12 cellular contexts compared by ENCODE assay signal in genomic region chr16:19757762-19758595, GRCh38. TPM values are rescaled to one million over a fixed set of nuclear protein-coding genes. Genes with fewer than 3 reads are reported as not detected.
DNase-seq lines count a peak whose midpoint lies in the region; ATAC-seq and TF ChIP-seq lines count a peak whose summit lies in the region.
"Had no signal": no experiment of that assay in that cellular context is flagged by ENCODE, and none has a peak within 500 bp of the region (broad histone marks: within the 10 kb centered on the region; RNA-seq: fewer than 3 reads in every experiment).

No MANE protein-coding gene starts in this region.

- H3K27me3 Mint-ChIP-seq in T-helper 17 cell (peaks cover 6% of the 10 kb centered on the region), progenitor cell of endocrine pancreas (no peaks in the 10 kb centered on the region)
- H3K27me3 Mint-ChIP-seq in activated T-helper 2 cell treated with anti-CD3 and anti-CD28 coated beads, Interferon-gamma antibody, Interleukin-2, Interleukin-4, amounts not matched to agents 10 μg/mL and 5 μg/mL and 100 μg/mL, durations not matched to agents 14 hours and 24 hours and 36 hours (ENCODE audit: low read depth): no peaks in the 10 kb centered on the region

- peaks cover 2% of the 10 kb centered on the region for H3K36me3 Mint-ChIP-seq in T-helper 17 cell (ENCODE audit: low read depth)
- H3K36me3 Mint-ChIP-seq in progenitor cell of endocrine pancreas (ENCODE audit: insufficient read depth): no peaks in the 10 kb centered on the region
- no peaks in the 10 kb centered on the region for H3K36me3 Mint-ChIP-seq in activated T-helper 2 cell treated with anti-CD3 and anti-CD28 coated beads, Interferon-gamma antibody, Interleukin-2, Interleukin-4, amounts not matched to agents 10 μg/mL and 5 μg/mL and 100 μg/mL, durations not matched to agents 14 hours and 24 hours and 36 hours (ENCODE audit: low read depth)

- peak overlapping the region; percentile 59 for H3K27ac Mint-ChIP-seq in T-helper 17 cell
- peak overlapping the region; percentile 24 for H3K27ac Mint-ChIP-seq in progenitor cell of endocrine pancreas
- H3K27ac Mint-ChIP-seq in activated T-helper 2 cell treated with anti-CD3 and anti-CD28 coated beads, Interferon-gamma antibody, Interleukin-2, Interleukin-4, amounts not matched to agents 10 μg/mL and 5 μg/mL and 100 μg/mL, durations not matched to agents 14 hours and 24 hours and 36 hours: no peak overlapping the region
- H3K27ac Mint-ChIP-seq: activated B cell treated with CpG ODN at 0.5 μM for 24 hours had no signal

- no peaks in the 10 kb centered on the region for H3K9me3 Mint-ChIP-seq in progenitor cell of endocrine pancreas (ENCODE audit: low read depth)
- no peaks in the 10 kb centered on the region for H3K9me3 Mint-ChIP-seq in activated T-helper 2 cell treated with anti-CD3 and anti-CD28 coated beads, Interferon-gamma antibody, Interleukin-2, Interleukin-4, amounts not matched to agents 10 μg/mL and 5 μg/mL and 100 μg/mL, durations not matched to agents 14 hours and 24 hours and 36 hours
- H3K9me3 Mint-ChIP-seq: activated B cell treated with CpG ODN at 0.5 μM for 24 hours had no signal

- H3K4me1 Mint-ChIP-seq in T-helper 17 cell (peaks cover 2% of the 10 kb centered on the region), progenitor cell of endocrine pancreas (ENCODE audit: low read depth) (peaks cover 25% of the 10 kb centered on the region)
- no peaks in the 10 kb centered on the region for H3K4me1 Mint-ChIP-seq in activated T-helper 2 cell treated with anti-CD3 and anti-CD28 coated beads, Interferon-gamma antibody, Interleukin-2, Interleukin-4, amounts not matched to agents 10 μg/mL and 5 μg/mL and 100 μg/mL, durations not matched to agents 14 hours and 24 hours and 36 hours (ENCODE audit: low read depth)
- H3K4me1 Mint-ChIP-seq: activated B cell treated with CpG ODN at 0.5 μM for 24 hours had no signal

- H3K4me3 Mint-ChIP-seq in T-helper 17 cell: no peak overlapping the region
- peak overlapping the region; percentile 1 for H3K4me3 Mint-ChIP-seq in progenitor cell of endocrine pancreas (ENCODE audit: low read depth)
- H3K4me3 Mint-ChIP-seq in activated T-helper 2 cell treated with anti-CD3 and anti-CD28 coated beads, Interferon-gamma antibody, Interleukin-2, Interleukin-4, amounts not matched to agents 10 μg/mL and 5 μg/mL and 100 μg/mL, durations not matched to agents 14 hours and 24 hours and 36 hours (ENCODE audit: low read depth): no peak overlapping the region
- H3K4me3 Mint-ChIP-seq: activated B cell treated with CpG ODN at 0.5 μM for 24 hours had no signal

- ATAC-seq in T-helper 17 cell: no peak
- ATAC-seq: left cardiac atrium; stimulated activated naive CD8-positive, alpha-beta T cell treated with anti-CD3 and anti-CD28 coated beads, Interleukin-15, Interleukin-2, amounts not matched to agents 100 U/mL and 50 U/mL, for 24 hours had no signal

- DNase-seq in NCI-H2081 (lab: John Stamatoyannopoulos, UW): peak; percentile 4 to 30
- DNase-seq in T-helper 17 cell: no peak
- peak; percentile 57 for DNase-seq in fibroblast of peridontal ligament (ENCODE audit: extremely low read depth)
- no peak for DNase-seq in progenitor cell of endocrine pancreas (ENCODE audit: low spot score, unreplicated experiment)
- no peak for DNase-seq in activated T-helper 2 cell treated with anti-CD3 and anti-CD28 coated beads, Interferon-gamma antibody, Interleukin-2, Interleukin-4, amounts not matched to agents 10 μg/mL and 5 μg/mL and 100 μg/mL, durations not matched to agents 14 hours and 24 hours and 36 hours (ENCODE audit: low spot score)
- DNase-seq in DMS153 (lab: John Stamatoyannopoulos, UW): no peak
- DNase-seq in stimulated activated CD4-positive, alpha-beta T cell treated with anti-CD3 and anti-CD28 coated beads, Interleukin-1b, Interleukin-23, amount 100 ng/mL, for 48 hours: no peak
- DNase-seq: activated B cell treated with CpG ODN at 0.5 μM for 24 hours; left cardiac atrium; NCI-H2029; stimulated activated CD4-positive, alpha-beta T cell treated with anti-CD3 and anti-CD28 coated beads, Interleukin-4, amount 100 ng/mL, for 24 hours; stimulated activated naive CD8-positive, alpha-beta T cell treated with anti-CD3 and anti-CD28 coated beads, Interleukin-15, Interleukin-2, amounts not matched to agents 100 U/mL and 50 U/mL, for 24 hours had no signal

- no peak for TF ChIP-seq CTCF in progenitor cell of endocrine pancreas (IDR thresholded peaks at IDR 0.05; ENCODE audit: unreplicated experiment)

- intact Hi-C loops in activated T-helper 2 cell treated with anti-CD3 and anti-CD28 coated beads, Interferon-gamma antibody, Interleukin-2, Interleukin-4, amounts not matched to agents 10 μg/mL and 5 μg/mL and 100 μg/mL, durations not matched to agents 14 hours and 24 hours and 36 hours (cut with micrococcal nuclease): no loop called here

- H3K9me3 ChIP-seq in T-helper 17 cell (ENCODE audit: control insufficient read depth, low read length, poor library complexity, severe bottlenecking): no peaks in the 10 kb centered on the region

RNA-seq across cellular contexts. Expression of gene IQCK, which starts 39.9 kb away (rescaled TPM):
- 1 to 10 TPM; 2.2 to 3.7 TPM for total RNA-seq in T-helper 17 cell
- total RNA-seq in progenitor cell of endocrine pancreas: 31.5 and 33.2 TPM in 2 replicates
- 0.89 and 1.0 TPM in 2 replicates for total RNA-seq in activated T-helper 2 cell treated with anti-CD3 and anti-CD28 coated beads, Interferon-gamma antibody, Interleukin-2, Interleukin-4, amounts not matched to agents 10 μg/mL and 5 μg/mL and 100 μg/mL, durations not matched to agents 14 hours and 24 hours and 36 hours

RNA-seq across cellular contexts. Expression of gene KNOP1, which starts 40.0 kb away (rescaled TPM):
- 1 to 10 TPM; 7.7 to 7.9 TPM for total RNA-seq in T-helper 17 cell
- total RNA-seq in progenitor cell of endocrine pancreas: 56.0 and 58.1 TPM in 2 replicates
- 29.2 and 30.1 TPM in 2 replicates for total RNA-seq in activated T-helper 2 cell treated with anti-CD3 and anti-CD28 coated beads, Interferon-gamma antibody, Interleukin-2, Interleukin-4, amounts not matched to agents 10 μg/mL and 5 μg/mL and 100 μg/mL, durations not matched to agents 14 hours and 24 hours and 36 hours

Comparison
In these comparisons a context has a peak if more than half of its experiments do, and no peak if none do; other contexts are left out.
1. DNase-seq: peak in NCI-H2081 (2 of 2) and fibroblast of peridontal ligament (single experiment); none in T-helper 17 cell (0 of 3), progenitor cell of endocrine pancreas (single experiment), activated T-helper 2 cell treated with anti-CD3 and anti-CD28 coated beads, Interferon-gamma antibody, Interleukin-2, Interleukin-4, amounts not matched to agents 10 μg/mL and 5 μg/mL and 100 μg/mL, durations not matched to agents 14 hours and 24 hours and 36 hours (single experiment), DMS153 (single experiment) and stimulated activated CD4-positive, alpha-beta T cell treated with anti-CD3 and anti-CD28 coated beads, Interleukin-1b, Interleukin-23, amount 100 ng/mL, for 48 hours (single experiment).